ENCODE assay signal across 8 cellular contexts in genomic region chr17:41965694-41966375, GRCh38. TPM values are rescaled to one million over a fixed set of nuclear protein-coding genes. Genes with fewer than 3 reads are reported as not detected.
A peak's percentile ranks its signal among the peaks of the same experiment; 100 is the strongest.
DNase-seq lines count a peak whose midpoint lies in the region; ATAC-seq and TF ChIP-seq lines count a peak whose summit lies in the region.

No MANE protein-coding gene starts in this region.

- intact Hi-C loops in CD4-positive, alpha-beta memory T cell (cut with micrococcal nuclease): loop anchor here (1.0 kb wide), 5 partner anchors 36 to 189 kb away; partner anchors contain the start of genes DNAJC7, KLHL11 and ODAD4

- no peak for TF ChIP-seq CTCF in endothelial cell (IDR thresholded peaks at IDR 0.05; ENCODE audit: unreplicated experiment)

- peaks cover 39% of the 10 kb centered on the region for H3K4me1 ChIP-seq in CD4-positive, alpha-beta memory T cell (ENCODE audit: insufficient read depth, low read length)
- peaks cover 39% of the 10 kb centered on the region for H3K4me1 ChIP-seq in muscle layer of colon (ENCODE audit: insufficient read depth, low read length)

- ATAC-seq in HG02623 (IDR thresholded peaks at IDR 0.05; ENCODE audit: unreplicated experiment): peak; percentile 33
- peak; percentile 56 to 71 for ATAC-seq in stimulated activated naive B cell treated with anti-CD40 and anti-IgM and Interleukin-4, amounts not matched to agents 10 μg/mL and 1 μg/mL and 100 μg/mL, for 72 hours (replicated peaks)

- H3K4me1 Mint-ChIP-seq in CD4-positive, alpha-beta memory T cell: peaks cover 17 to 37% (median 28%) of the 10 kb centered on the region in 4 donors
- peaks cover 19% of the 10 kb centered on the region for H3K4me1 Mint-ChIP-seq in endothelial cell (ENCODE audit: unreplicated experiment)
- peaks cover 16 to 48% of the 10 kb centered on the region in 2 donors for H3K4me1 Mint-ChIP-seq in stimulated activated naive B cell treated with anti-CD40 and anti-IgM and Interleukin-4, amounts not matched to agents 10 μg/mL and 1 μg/mL and 100 μg/mL, for 72 hours

- H3K9me3 Mint-ChIP-seq in CD4-positive, alpha-beta memory T cell: no peaks in the 10 kb centered on the region
- H3K9me3 Mint-ChIP-seq in endothelial cell (ENCODE audit: unreplicated experiment): no peaks in the 10 kb centered on the region
- H3K9me3 Mint-ChIP-seq in stimulated activated naive B cell treated with anti-CD40 and anti-IgM and Interleukin-4, amounts not matched to agents 10 μg/mL and 1 μg/mL and 100 μg/mL, for 72 hours: no peaks in the 10 kb centered on the region

- H3K27ac Mint-ChIP-seq in CD4-positive, alpha-beta memory T cell: peak overlapping the region; percentile 87 to 98 (median 91)
- H3K27ac Mint-ChIP-seq in endothelial cell (ENCODE audit: unreplicated experiment): peak overlapping the region; percentile 27
- H3K27ac Mint-ChIP-seq in stimulated activated naive B cell treated with anti-CD40 and anti-IgM and Interleukin-4, amounts not matched to agents 10 μg/mL and 1 μg/mL and 100 μg/mL, for 72 hours: peak overlapping the region; percentile 88

- peaks cover 0 to 10% of the 10 kb centered on the region in 2 donors for H3K36me3 Mint-ChIP-seq in CD4-positive, alpha-beta memory T cell
- H3K36me3 Mint-ChIP-seq in endothelial cell (ENCODE audit: low read depth, unreplicated experiment): peaks cover 17% of the 10 kb centered on the region
- peaks cover 13 to 14% of the 10 kb centered on the region in 2 donors for H3K36me3 Mint-ChIP-seq in stimulated activated naive B cell treated with anti-CD40 and anti-IgM and Interleukin-4, amounts not matched to agents 10 μg/mL and 1 μg/mL and 100 μg/mL, for 72 hours

- H3K36me3 ChIP-seq in CD4-positive, alpha-beta memory T cell (ENCODE audit: insufficient read depth, low read length): peaks cover 4% of the 10 kb centered on the region
- H3K36me3 ChIP-seq in muscle layer of colon (ENCODE audit: insufficient read depth, low read length): peaks cover 17% of the 10 kb centered on the region

- H3K4me3 Mint-ChIP-seq in CD4-positive, alpha-beta memory T cell: peak overlapping the region; percentile 82 to 93 (median 87)
- H3K4me3 Mint-ChIP-seq in endothelial cell (ENCODE audit: unreplicated experiment): peak overlapping the region; percentile 66
- peak overlapping the region; percentile 77 to 89 for H3K4me3 Mint-ChIP-seq in stimulated activated naive B cell treated with anti-CD40 and anti-IgM and Interleukin-4, amounts not matched to agents 10 μg/mL and 1 μg/mL and 100 μg/mL, for 72 hours

- CTCF ChIA-PET in CD4-positive, alpha-beta memory T cell (lab: Charles Lee; ENCODE audit: partially characterized antibody): interaction anchor here (0.8 to 5.0 kb wide), 9 partner anchors 9 to 154 kb away, joined by 3 to 45 read pairs (median 10); partner anchors contain the start of genes DHX58, DNAJC7, NKIRAS2 and P3H4

- POLR2A ChIA-PET in CD4-positive, alpha-beta memory T cell (lab: Charles Lee; ENCODE audit: partially characterized antibody): interaction anchor here (0.5 to 3.8 kb wide), 26 partner anchors 10 to 1395 kb away, joined by 3 to 70 read pairs (median 5); partner anchors contain the start of genes ACLY, C17orf113, DHX58 and DNAJC7

- H3K9ac ChIP-seq in muscle layer of colon (ENCODE audit: low read length): peak overlapping the region; percentile 78

- H3K27me3 ChIP-seq in CD4-positive, alpha-beta memory T cell (ENCODE audit: insufficient read depth, low read length): no peaks in the 10 kb centered on the region
- H3K27me3 ChIP-seq in muscle layer of colon (ENCODE audit: control insufficient read depth in 1 of 2, insufficient read depth in 2 of 2, low read length in 2 of 2): no peaks in the 10 kb centered on the region

- peak overlapping the region; percentile 83 for H3K27ac ChIP-seq in CD4-positive, alpha-beta memory T cell (ENCODE audit: low read depth, low read length)
- H3K27ac ChIP-seq in muscle layer of colon (ENCODE audit: low read depth, low read length): peak overlapping the region; percentile 62

- H3K9me3 ChIP-seq in CD4-positive, alpha-beta memory T cell (ENCODE audit: control insufficient read depth in 1 of 2, low read length in 2 of 2): no peaks in the 10 kb centered on the region
- H3K9me3 ChIP-seq in muscle layer of colon (ENCODE audit: low read length): no peaks in the 10 kb centered on the region

- H3K27me3 Mint-ChIP-seq in CD4-positive, alpha-beta memory T cell: no peaks in the 10 kb centered on the region
- peaks cover 30% of the 10 kb centered on the region for H3K27me3 Mint-ChIP-seq in endothelial cell (ENCODE audit: unreplicated experiment)
- no peaks in the 10 kb centered on the region for H3K27me3 Mint-ChIP-seq in stimulated activated naive B cell treated with anti-CD40 and anti-IgM and Interleukin-4, amounts not matched to agents 10 μg/mL and 1 μg/mL and 100 μg/mL, for 72 hours

- peak; percentile 57 to 84 (median 59) for DNase-seq in CD4-positive, alpha-beta memory T cell
- DNase-seq in NCI-H524 (lab: John Stamatoyannopoulos, UW): peak; percentile 72 to 80
- DNase-seq in activated CD8-positive, alpha-beta memory T cell treated with anti-CD3 and anti-CD28 coated beads for 48 hours (ENCODE audit: low read depth in 2 of 3, low spot score in 2 of 3): peak in 2 of 3 experiments; percentile 28 to 40
- peak; percentile 29 for DNase-seq in endothelial cell (ENCODE audit: low spot score)
- peak; percentile 61 for DNase-seq in stimulated activated naive B cell treated with anti-CD40 and anti-IgM and Interleukin-4, amounts not matched to agents 10 μg/mL and 1 μg/mL and 100 μg/mL, for 72 hours
- DNase-seq in retina: no peak

- H3K4me3 ChIP-seq in CD4-positive, alpha-beta memory T cell (ENCODE audit: low read length in 2 of 2): peak overlapping the region; percentile 63 to 68
- peak overlapping the region; percentile 63 to 88 for H3K4me3 ChIP-seq in muscle layer of colon (ENCODE audit: low read depth in 1 of 2, low read length in 2 of 2)

RNA-seq across cellular contexts. Expression of gene CNP, which starts 0.8 kb away (rescaled TPM):
- total RNA-seq in CD4-positive, alpha-beta memory T cell: 10 to 100 TPM; 31.0 to 36.9 TPM
- polyA plus RNA-seq in CD4-positive, alpha-beta memory T cell: 10 to 100 TPM; 23.6 to 35.7 TPM
- 82.1 TPM for total RNA-seq in endothelial cell (ENCODE audit: unreplicated experiment)

RNA-seq across cellular contexts. Expression of gene ODAD4, which starts 35.4 kb away (rescaled TPM):
- total RNA-seq in CD4-positive, alpha-beta memory T cell: under 1 TPM in 1 of 2 experiments, not detected in 1; 0.20 TPM
- under 1 TPM in 1 of 2 donors, not detected in 1; 0.11 TPM for polyA plus RNA-seq in CD4-positive, alpha-beta memory T cell
- total RNA-seq in endothelial cell (ENCODE audit: unreplicated experiment): 2.2 TPM

RNA-seq across cellular contexts. Expression of gene ACLY, which starts 47.1 kb away (rescaled TPM):
- 10 to 100 TPM; 84.4 to 88.5 TPM for total RNA-seq in CD4-positive, alpha-beta memory T cell
- polyA plus RNA-seq in CD4-positive, alpha-beta memory T cell: 10 to 100 TPM; 58.7 to 72.1 TPM
- total RNA-seq in endothelial cell (ENCODE audit: unreplicated experiment): 376 TPM

RNA-seq across cellular contexts. Expression of gene DNAJC7, which starts 51.4 kb away (rescaled TPM):
- 100 to 1,000 TPM; 106 to 112 TPM for total RNA-seq in CD4-positive, alpha-beta memory T cell
- 10 to 100 TPM; 45.2 to 67.2 TPM for polyA plus RNA-seq in CD4-positive, alpha-beta memory T cell
- 92.8 TPM for total RNA-seq in endothelial cell (ENCODE audit: unreplicated experiment)

RNA-seq across cellular contexts. Expression of gene NKIRAS2, which starts 54.1 kb away (rescaled TPM):
- total RNA-seq in CD4-positive, alpha-beta memory T cell: 10 to 100 TPM; 19.7 TPM
- polyA plus RNA-seq in CD4-positive, alpha-beta memory T cell: 10 to 100 TPM; 22.0 to 28.8 TPM
- 67.4 TPM for total RNA-seq in endothelial cell (ENCODE audit: unreplicated experiment)

Comparison
In these comparisons a context has a peak if more than half of its experiments do, and no peak if none do; other contexts are left out.
1. H3K27ac Mint-ChIP-seq: peak in every context shown above with its lines; median percentile 91 in CD4-positive, alpha-beta memory T cell; 88 in stimulated activated naive B cell treated with anti-CD40 and anti-IgM and Interleukin-4, amounts not matched to agents 10 μg/mL and 1 μg/mL and 100 μg/mL, for 72 hours; 27 in endothelial cell.